1 cellular context compared by ENCODE assay signal in the genomic region with DNA sequence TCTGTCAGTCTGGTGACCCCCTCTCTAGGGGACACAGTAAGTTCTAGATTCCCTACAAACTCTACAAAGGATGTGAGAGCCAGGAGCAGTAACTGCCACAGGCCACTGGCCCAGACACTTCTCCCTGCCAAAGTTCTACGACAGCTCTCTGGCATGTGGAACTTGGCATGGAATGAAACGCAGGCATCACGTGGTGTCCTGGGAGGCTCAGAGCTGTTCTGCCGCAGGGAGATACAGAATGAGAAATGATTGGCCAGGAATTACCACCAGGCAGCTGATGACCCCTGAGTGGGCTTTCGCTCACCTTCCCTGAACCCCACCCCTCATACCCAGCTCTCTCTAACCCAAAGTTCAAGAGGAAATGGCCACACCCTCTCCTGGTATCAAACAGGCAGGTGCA.
A peak's percentile ranks its signal among the peaks of the same experiment; 100 is the strongest.
TF ChIP-seq lines count a peak whose summit lies in the region.

No MANE protein-coding gene starts in this region.

TF ChIP-seq in IMR-90, 13 proteins besides CTCF, POLR2A, EP300 and RAD21:
- TF ChIP-seq MXI1 (IDR thresholded peaks at IDR 0.05; ENCODE audit: borderline replicate concordance, low read depth, low read length) = no peak
- TF ChIP-seq, protein P1, sequence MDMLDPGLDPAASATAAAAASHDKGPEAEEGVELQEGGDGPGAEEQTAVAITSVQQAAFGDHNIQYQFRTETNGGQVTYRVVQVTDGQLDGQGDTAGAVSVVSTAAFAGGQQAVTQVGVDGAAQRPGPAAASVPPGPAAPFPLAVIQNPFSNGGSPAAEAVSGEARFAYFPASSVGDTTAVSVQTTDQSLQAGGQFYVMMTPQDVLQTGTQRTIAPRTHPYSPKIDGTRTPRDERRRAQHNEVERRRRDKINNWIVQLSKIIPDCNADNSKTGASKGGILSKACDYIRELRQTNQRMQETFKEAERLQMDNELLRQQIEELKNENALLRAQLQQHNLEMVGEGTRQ (IDR thresholded peaks at IDR 0.05; ENCODE audit: low read depth, low read length) = peak; percentile 93
